ENCODE assay signal across 18 cellular contexts in genomic region chr6:4403023-4403752, GRCh38.
DNase-seq lines count a peak whose midpoint lies in the region; ATAC-seq and TF ChIP-seq lines count a peak whose summit lies in the region.
"Had no signal": no experiment of that assay in that cellular context is flagged by ENCODE, and none has a peak within 500 bp of the region (broad histone marks: within the 10 kb centered on the region; RNA-seq: fewer than 3 reads in every experiment).

No MANE protein-coding gene starts in this region.

- H3K79me2 ChIP-seq in mammary epithelial cell (ENCODE audit: insufficient read depth, low read length), result no peaks in the 10 kb centered on the region

- WGBS in mammary epithelial cell (ENCODE audit: low coverage, missing lambda C conversion rate), result 70% methylated on average over 12 of the region's 12 CpGs

- no peaks in the 10 kb centered on the region for H3K27me3 ChIP-seq in mammary epithelial cell (ENCODE audit: insufficient read depth, low read length)
- H3K27me3 ChIP-seq in vagina, result no peaks in the 10 kb centered on the region
- H3K27me3 ChIP-seq: BLaER1, MG63, Peyer's patch had no signal

- no peak overlapping the region for H3K9ac ChIP-seq in mammary epithelial cell (ENCODE audit: insufficient read depth, low read length)
- H3K9ac ChIP-seq: BLaER1 had no signal

- H3K4me3 Mint-ChIP-seq in MCF 10A (ENCODE audit: unreplicated experiment) (no peak overlapping the region), nephron (no peak overlapping the region)
- no peak overlapping the region for H3K4me3 Mint-ChIP-seq in stimulated activated memory B cell treated with anti-CD40 and anti-IgM and Interleukin-4, amounts not matched to agents 10 μg/mL and 1 μg/mL and 100 μg/mL, for 72 hours
- H3K4me3 Mint-ChIP-seq: activated CD4-positive, alpha-beta T cell treated with anti-CD3 and anti-CD28 coated beads, Interleukin-2, amount 10 ng/mL, durations not matched to agents 24 days and 14 days had no signal

- H3K4me3 ChIP-seq in mammary epithelial cell (replicated peaks in 1 of 3; ENCODE audit: insufficient read depth in 1 of 3, low read depth in 2 of 3, low read length in 3 of 3) (no peak overlapping the region), coronary artery (peak overlapping the region; percentile 51), vagina (no peak overlapping the region)
- H3K4me3 ChIP-seq: BLaER1, GM12878, MG63, Peyer's patch had no signal

- no peaks in the 10 kb centered on the region for H4K20me1 ChIP-seq in mammary epithelial cell (ENCODE audit: insufficient read depth, low read length)
- H4K20me1 ChIP-seq: BLaER1 had no signal

- H3K27ac Mint-ChIP-seq in MCF 10A (ENCODE audit: low read depth, unreplicated experiment) (peak overlapping the region; percentile 57), nephron (peak overlapping the region in 2 of 3 experiments; percentile 25 to 56)
- no peak overlapping the region for H3K27ac Mint-ChIP-seq in stimulated activated memory B cell treated with anti-CD40 and anti-IgM and Interleukin-4, amounts not matched to agents 10 μg/mL and 1 μg/mL and 100 μg/mL, for 72 hours
- H3K27ac Mint-ChIP-seq: activated CD4-positive, alpha-beta T cell treated with anti-CD3 and anti-CD28 coated beads, Interleukin-2, amount 10 ng/mL, durations not matched to agents 24 days and 14 days had no signal

- dilution Hi-C loops in mammary epithelial cell (cut with HindIII; ENCODE audit: low sequenced_read_pairs), result no loop called here

- H3K27ac ChIP-seq in mammary epithelial cell (ENCODE audit: insufficient read depth, low read depth, low read length), result no peak overlapping the region
- H3K27ac ChIP-seq in coronary artery, result peak overlapping the region in 1 of 2 donors; percentile 52
- H3K27ac ChIP-seq in vagina, result peak overlapping the region; percentile 38
- H3K27ac ChIP-seq: BLaER1 had no signal

- DNase-seq in MCF 10A (ENCODE audit: unreplicated experiment) (no peak), mammary epithelial cell (no peak), coronary artery (ENCODE audit: low spot score) (no peak), vagina (ENCODE audit: extremely low spot score in 2 of 2) (no peak)
- DNase-seq: 8988T; activated CD4-positive, alpha-beta T cell treated with anti-CD3 and anti-CD28 coated beads, Interleukin-2, amount 10 ng/mL, durations not matched to agents 24 days and 14 days; activated gamma-delta T cell; GDM1; NCI-H1436 treated with DMSO at 0.1 percent for 48 hours; NCI-H82; Peyer's patch had no signal

- CTCF ChIA-PET in MCF 10A (lab: Yijun Ruan, JAX) (interaction anchor here (1.0 kb wide), 1 partner anchor 9 kb away, joined by 5 read pairs; no protein-coding TSS in a partner anchor), mammary epithelial cell (lab: Charles Lee; ENCODE audit: low non-redundant PET) (no interaction called here)

- POLR2A ChIA-PET in MCF 10A (lab: Yijun Ruan, JAX), result interaction anchor here (0.6 to 0.9 kb wide), 4 partner anchors 27 to 1174 kb away, joined by 3 to 4 read pairs (median 4); no protein-coding TSS in a partner anchor

- no peaks in the 10 kb centered on the region for H3K9me3 Mint-ChIP-seq in MCF 10A (ENCODE audit: unreplicated experiment)
- H3K9me3 Mint-ChIP-seq in nephron, result peaks cover 16% of the 10 kb centered on the region
- H3K9me3 Mint-ChIP-seq in stimulated activated memory B cell treated with anti-CD40 and anti-IgM and Interleukin-4, amounts not matched to agents 10 μg/mL and 1 μg/mL and 100 μg/mL, for 72 hours, result peaks cover 11% of the 10 kb centered on the region

- intact Hi-C loops in MCF 10A (cut with micrococcal nuclease) (loop anchor here (5.0 to 10.0 kb wide), 2 partner anchors 46 to 88 kb away; no protein-coding TSS in a partner anchor), mammary epithelial cell (cut with micrococcal nuclease) (no loop called here), vagina (cut with DNase I) (no loop called here)

- H3K27me3 Mint-ChIP-seq in MCF 10A (ENCODE audit: insufficient read depth, unreplicated experiment) (no peaks in the 10 kb centered on the region), nephron (ENCODE audit: low read depth) (peaks cover 5% of the 10 kb centered on the region)
- H3K27me3 Mint-ChIP-seq in stimulated activated memory B cell treated with anti-CD40 and anti-IgM and Interleukin-4, amounts not matched to agents 10 μg/mL and 1 μg/mL and 100 μg/mL, for 72 hours, result peaks cover 24% of the 10 kb centered on the region
- H3K27me3 Mint-ChIP-seq: activated CD4-positive, alpha-beta T cell treated with anti-CD3 and anti-CD28 coated beads, Interleukin-2, amount 10 ng/mL, durations not matched to agents 24 days and 14 days had no signal

- H3K9me3 ChIP-seq in mammary epithelial cell (replicated peaks; ENCODE audit: insufficient read depth, low read length) (no peaks in the 10 kb centered on the region), vagina (no peaks in the 10 kb centered on the region)
- H3K9me3 ChIP-seq: MG63, Peyer's patch had no signal

- BruUV-seq in MCF 10A (replicated peaks; lab: Mats Ljungman, UMichigan) (no TSS peak), mammary epithelial cell (replicated peaks; lab: Mats Ljungman, UMichigan) (no TSS peak)

- peaks cover 9% of the 10 kb centered on the region for H3K4me1 ChIP-seq in mammary epithelial cell (ENCODE audit: insufficient read depth, low read length)
- H3K4me1 ChIP-seq in vagina, result peaks cover 19% of the 10 kb centered on the region

- ATAC-seq in HG03139 (IDR thresholded peaks at IDR 0.05; ENCODE audit: unreplicated experiment) (no peak), GM21825 (IDR thresholded peaks at IDR 0.05; ENCODE audit: unreplicated experiment) (no peak)
- no peak for ATAC-seq in stimulated activated memory B cell treated with anti-CD40 and anti-IgM and Interleukin-4, amounts not matched to agents 10 μg/mL and 1 μg/mL and 100 μg/mL, for 72 hours
- ATAC-seq: GM12878 had no signal

- peaks cover 17% of the 10 kb centered on the region for H3K4me1 Mint-ChIP-seq in MCF 10A (ENCODE audit: insufficient read depth, unreplicated experiment)
- peaks cover 71% of the 10 kb centered on the region for H3K4me1 Mint-ChIP-seq in nephron
- H3K4me1 Mint-ChIP-seq in stimulated activated memory B cell treated with anti-CD40 and anti-IgM and Interleukin-4, amounts not matched to agents 10 μg/mL and 1 μg/mL and 100 μg/mL, for 72 hours, result peaks cover 29% of the 10 kb centered on the region

- H3K36me3 Mint-ChIP-seq in MCF 10A (ENCODE audit: insufficient read depth, unreplicated experiment) (peaks cover 7% of the 10 kb centered on the region), nephron (ENCODE audit: low read depth) (no peaks in the 10 kb centered on the region)
- H3K36me3 Mint-ChIP-seq in stimulated activated memory B cell treated with anti-CD40 and anti-IgM and Interleukin-4, amounts not matched to agents 10 μg/mL and 1 μg/mL and 100 μg/mL, for 72 hours, result peaks cover 14% of the 10 kb centered on the region

- H3K36me3 ChIP-seq in mammary epithelial cell (ENCODE audit: insufficient read depth, low read length) (no peaks in the 10 kb centered on the region), vagina (no peaks in the 10 kb centered on the region)
- H3K36me3 ChIP-seq: BLaER1, MG63, Peyer's patch had no signal

- in situ Hi-C loops in mammary epithelial cell (cut with MboI; ENCODE audit: low sequenced_read_pairs in 2 of 2), result no loop called here

- no peak overlapping the region for H2AFZ ChIP-seq in mammary epithelial cell (ENCODE audit: low read depth, low read length)

- TF ChIP-seq POLR2A in vagina (IDR thresholded peaks at IDR 0.05), result no peak

- no peak for TF ChIP-seq CTCF in MCF 10A (IDR thresholded peaks at IDR 0.05; ENCODE audit: unreplicated experiment)
- no peak for TF ChIP-seq CTCF in mammary epithelial cell (conservative IDR thresholded peaks at IDR 0.05 in 1 of 2, IDR thresholded peaks at IDR 0.05 in 1 of 2; ENCODE audit: extremely low read depth in 1 of 2, insufficient read depth in 1 of 2, low read depth in 1 of 2, low read length in 2 of 2)
- no peak for TF ChIP-seq CTCF in coronary artery (IDR thresholded peaks at IDR 0.05)
- TF ChIP-seq CTCF in nephron (IDR thresholded peaks at IDR 0.05; ENCODE audit: unreplicated experiment in 3 of 3), result no peak
- TF ChIP-seq CTCF in vagina (IDR thresholded peaks at IDR 0.05), result no peak

- H3K4me2 ChIP-seq in mammary epithelial cell (ENCODE audit: insufficient read depth, low read depth, low read length), result no peak overlapping the region
- H3K4me2 ChIP-seq: BLaER1 had no signal
